7 cellular contexts compared by ENCODE assay signal in the genomic region with DNA sequence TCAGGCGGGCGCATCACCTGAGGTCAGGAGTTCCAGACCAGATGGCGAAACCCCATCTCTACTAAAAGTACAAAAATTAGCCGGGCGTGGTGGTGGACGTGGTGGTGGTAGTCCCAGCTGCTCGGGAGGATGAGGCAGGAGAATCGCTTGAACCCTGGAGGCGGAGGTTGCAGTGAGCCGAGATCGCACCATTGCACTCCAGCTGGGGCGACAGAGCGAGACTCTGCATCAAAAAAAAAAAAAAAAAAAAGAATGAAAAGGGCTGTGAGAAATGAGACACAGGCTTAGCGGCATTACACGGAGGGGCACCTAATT. TPM values are rescaled to one million over a fixed set of nuclear protein-coding genes. Genes with fewer than 3 reads are reported as not detected.
DNase-seq lines count a peak whose midpoint lies in the region; ATAC-seq and TF ChIP-seq lines count a peak whose summit lies in the region.
"Not testable (repeated sequence)": the region's sequence is repeated elsewhere in the genome, so short reads cannot be mapped to it uniquely, and the experiment has no call there.

No MANE protein-coding gene starts in this region.

- peak overlapping the region; percentile 72 for H3K4me3 ChIP-seq in DOHH2 (ENCODE audit: low read length)
- H3K4me3 ChIP-seq in mucosa of rectum (ENCODE audit: low read length in 2 of 2), result peak overlapping the region; percentile 56 to 57
- peak overlapping the region; percentile 82 for H3K4me3 ChIP-seq in psoas muscle

- peak overlapping the region; percentile 36 for H3K27ac Mint-ChIP-seq in activated B cell treated with CpG ODN at 0.5 μM for 24 hours
- peak overlapping the region; percentile 29 for H3K27ac Mint-ChIP-seq in activated naive CD4-positive, alpha-beta T cell treated with anti-CD3 and anti-CD28 coated beads, Interleukin-2, amount 10 ng/mL, durations not matched to agents 7 days and 5 days
- peak overlapping the region; percentile 58 for H3K27ac Mint-ChIP-seq in dendritic cell treated with granulocyte-macrophage colony-stimulating factor and Interleukin-4, amounts not matched to agents 40 ng/mL and 50 ng/mL, for 4 days

- peaks cover 18% of the 10 kb centered on the region for H3F3A ChIP-seq in DOHH2 (ENCODE audit: control insufficient read depth, insufficient read depth)

- not testable (repeated sequence) for H3K9me3 ChIP-seq in DOHH2 (ENCODE audit: control insufficient read depth, insufficient read depth, low read length); mucosa of rectum (ENCODE audit: control insufficient read depth in 2 of 2, low read length in 2 of 2); psoas muscle

- peak overlapping the region; percentile 71 for H3K4me3 Mint-ChIP-seq in activated B cell treated with CpG ODN at 0.5 μM for 24 hours
- peak overlapping the region; percentile 55 for H3K4me3 Mint-ChIP-seq in activated naive CD4-positive, alpha-beta T cell treated with anti-CD3 and anti-CD28 coated beads, Interleukin-2, amount 10 ng/mL, durations not matched to agents 7 days and 5 days
- peak overlapping the region; percentile 91 for H3K4me3 Mint-ChIP-seq in dendritic cell treated with granulocyte-macrophage colony-stimulating factor and Interleukin-4, amounts not matched to agents 40 ng/mL and 50 ng/mL, for 4 days

- peaks cover 42% of the 10 kb centered on the region for H3K79me2 ChIP-seq in DOHH2 (ENCODE audit: control insufficient read depth, low read length)

- H3K9ac ChIP-seq in mucosa of rectum (ENCODE audit: low read depth in 1 of 2, low read length in 2 of 2), result peak overlapping the region in 1 of 2 donors; percentile 32

- peak; percentile 53 for DNase-seq in NCI-H69 (lab: John Stamatoyannopoulos, UW)
- not testable (repeated sequence) for DNase-seq in activated B cell treated with CpG ODN at 0.5 μM for 24 hours; activated naive CD4-positive, alpha-beta T cell treated with anti-CD3 and anti-CD28 coated beads, Interleukin-2, amount 10 ng/mL, durations not matched to agents 7 days and 5 days; psoas muscle

- peak overlapping the region; percentile 62 for H3K4me2 ChIP-seq in DOHH2 (ENCODE audit: low read length)

- not testable (repeated sequence) for H3K27me3 ChIP-seq in DOHH2 (ENCODE audit: control insufficient read depth, low read length); mucosa of rectum (ENCODE audit: control insufficient read depth in 2 of 2, insufficient read depth in 2 of 2, low read length in 2 of 2); psoas muscle (ENCODE audit: insufficient read depth in 3 of 3, low read length in 2 of 3)

- POLR2A ChIA-PET in activated B cell treated with CpG ODN at 0.5 μM for 24 hours (lab: Charles Lee), result interaction anchor here (1.3 to 5.4 kb wide), 4 partner anchors 44 to 153 kb away, joined by 3 to 43 read pairs (median 10); partner anchors contain the start of genes INPP5K and SLC43A2

- CTCF ChIA-PET in activated B cell treated with CpG ODN at 0.5 μM for 24 hours (lab: Charles Lee), result interaction anchor here (3.3 kb wide), 1 partner anchor 11 kb away, joined by 11 read pairs; no protein-coding TSS in a partner anchor
- CTCF ChIA-PET in activated naive CD4-positive, alpha-beta T cell treated with anti-CD3 and anti-CD28 coated beads, Interleukin-2, amount 10 ng/mL, durations not matched to agents 7 days and 5 days (lab: Charles Lee), result not testable (repeated sequence)

- peaks cover 50% of the 10 kb centered on the region for H3K4me1 Mint-ChIP-seq in activated B cell treated with CpG ODN at 0.5 μM for 24 hours
- peaks cover 54% of the 10 kb centered on the region for H3K4me1 Mint-ChIP-seq in activated naive CD4-positive, alpha-beta T cell treated with anti-CD3 and anti-CD28 coated beads, Interleukin-2, amount 10 ng/mL, durations not matched to agents 7 days and 5 days
- H3K4me1 Mint-ChIP-seq in dendritic cell treated with granulocyte-macrophage colony-stimulating factor and Interleukin-4, amounts not matched to agents 40 ng/mL and 50 ng/mL, for 4 days (ENCODE audit: low read depth), result peaks cover 74% of the 10 kb centered on the region

- not testable (repeated sequence) for H3K9me2 ChIP-seq in DOHH2 (replicated peaks; ENCODE audit: control insufficient read depth, low read length)

- H3K27me3 Mint-ChIP-seq in activated B cell treated with CpG ODN at 0.5 μM for 24 hours; dendritic cell treated with granulocyte-macrophage colony-stimulating factor and Interleukin-4, amounts not matched to agents 40 ng/mL and 50 ng/mL, for 4 days: not testable (repeated sequence)
- H3K27me3 Mint-ChIP-seq in activated naive CD4-positive, alpha-beta T cell treated with anti-CD3 and anti-CD28 coated beads, Interleukin-2, amount 10 ng/mL, durations not matched to agents 7 days and 5 days, result peaks cover 15% of the 10 kb centered on the region

- H3K36me3 ChIP-seq in DOHH2 (ENCODE audit: control insufficient read depth, low read length), result peaks cover 25% of the 10 kb centered on the region
- H3K36me3 ChIP-seq in mucosa of rectum (ENCODE audit: control insufficient read depth in 2 of 2, insufficient read depth in 2 of 2, low read length in 2 of 2); psoas muscle (ENCODE audit: insufficient read depth in 1 of 2, low read depth in 1 of 2): not testable (repeated sequence)

- not testable (repeated sequence) for ATAC-seq in activated B cell treated with CpG ODN at 0.5 μM for 24 hours (ENCODE audit: low read depth); psoas muscle

- H3K4me1 ChIP-seq in DOHH2 (ENCODE audit: control insufficient read depth, low read length) (peaks cover 68% of the 10 kb centered on the region), mucosa of rectum (ENCODE audit: control insufficient read depth in 2 of 2, insufficient read depth in 2 of 2, low read length in 2 of 2) (peaks cover 21 to 28% of the 10 kb centered on the region in 2 donors), psoas muscle (peaks cover 17% of the 10 kb centered on the region)

- not testable (repeated sequence) for H3K9me3 Mint-ChIP-seq in activated B cell treated with CpG ODN at 0.5 μM for 24 hours; activated naive CD4-positive, alpha-beta T cell treated with anti-CD3 and anti-CD28 coated beads, Interleukin-2, amount 10 ng/mL, durations not matched to agents 7 days and 5 days; dendritic cell treated with granulocyte-macrophage colony-stimulating factor and Interleukin-4, amounts not matched to agents 40 ng/mL and 50 ng/mL, for 4 days

- intact Hi-C loops in activated B cell treated with CpG ODN at 0.5 μM for 24 hours (cut with micrococcal nuclease), result loop anchor here (2.0 to 10.0 kb wide), 3 partner anchors 73 to 301 kb away; no protein-coding TSS in a partner anchor
- intact Hi-C loops in dendritic cell treated with granulocyte-macrophage colony-stimulating factor and Interleukin-4, amounts not matched to agents 40 ng/mL and 50 ng/mL, for 4 days (cut with micrococcal nuclease); psoas muscle (cut with DNase I): not testable (repeated sequence)

- H3K36me3 Mint-ChIP-seq in activated B cell treated with CpG ODN at 0.5 μM for 24 hours (ENCODE audit: low read depth); activated naive CD4-positive, alpha-beta T cell treated with anti-CD3 and anti-CD28 coated beads, Interleukin-2, amount 10 ng/mL, durations not matched to agents 7 days and 5 days: not testable (repeated sequence)
- peaks cover 35% of the 10 kb centered on the region for H3K36me3 Mint-ChIP-seq in dendritic cell treated with granulocyte-macrophage colony-stimulating factor and Interleukin-4, amounts not matched to agents 40 ng/mL and 50 ng/mL, for 4 days (ENCODE audit: low read depth)

- TF ChIP-seq CTCF in DOHH2 (IDR thresholded peaks at IDR 0.05; ENCODE audit: low read depth, low read length, poor library complexity, severe bottlenecking); activated B cell treated with CpG ODN at 0.5 μM for 24 hours (IDR thresholded peaks at IDR 0.05); psoas muscle (IDR thresholded peaks at IDR 0.05): not testable (repeated sequence)

- peak overlapping the region; percentile 39; the same call in 1 of the 2 replicates for H3K27ac ChIP-seq in DOHH2 (ENCODE audit: low read depth, low read length)
- H3K27ac ChIP-seq in mucosa of rectum (ENCODE audit: low read depth in 2 of 2, low read length in 2 of 2); psoas muscle: not testable (repeated sequence)

- WGBS in psoas muscle, 3 donors, result 67 to 78% (median 74%) methylated on average over 15 of the region's 15 CpGs

- peaks cover 22% of the 10 kb centered on the region for H4K20me1 ChIP-seq in DOHH2 (ENCODE audit: control insufficient read depth, insufficient read depth, low read depth, low read length)

RNA-seq across cellular contexts. Expression of gene PITPNA, which starts 0.8 kb away (rescaled TPM):
- total RNA-seq in activated B cell treated with CpG ODN at 0.5 μM for 24 hours (97.0 and 113 TPM in 2 replicates), psoas muscle (10 to 100 TPM; 23.7 to 45.0 (median 43.5) TPM)
- 10 to 100 TPM; 23.7 to 43.8 (median 40.0) TPM for polyA plus RNA-seq in psoas muscle

RNA-seq across cellular contexts. Expression of gene INPP5K, which starts 47.0 kb away (rescaled TPM):
- total RNA-seq in activated B cell treated with CpG ODN at 0.5 μM for 24 hours (46.0 and 50.0 TPM in 2 replicates), psoas muscle (10 to 100 TPM; 35.7 to 41.8 (median 40.1) TPM)
- polyA plus RNA-seq in psoas muscle, result 10 to 100 TPM; 25.6 to 45.4 (median 30.9) TPM
